Comparison of ENCODE assay signal across 8 cellular contexts in genomic region chrX:53321216-53321942, GRCh38. TPM values are rescaled to one million over a fixed set of nuclear protein-coding genes. Genes with fewer than 3 reads are reported as not detected.
A peak's percentile ranks its signal among the peaks of the same experiment; 100 is the strongest.
DNase-seq lines count a peak whose midpoint lies in the region; ATAC-seq and TF ChIP-seq lines count a peak whose summit lies in the region.

No MANE protein-coding gene starts in this region.

- H3K9me3 Mint-ChIP-seq in CD8-positive, alpha-beta T cell, result no peaks in the 10 kb centered on the region
- no peaks in the 10 kb centered on the region for H3K9me3 Mint-ChIP-seq in endothelial cell (ENCODE audit: unreplicated experiment)
- peaks cover 0 to 2% (median 0%) of the 10 kb centered on the region in 9 donors for H3K9me3 Mint-ChIP-seq in naive thymus-derived CD8-positive, alpha-beta T cell

- H3K27me3 Mint-ChIP-seq in CD8-positive, alpha-beta T cell (ENCODE audit: low read depth), result peaks cover 39% of the 10 kb centered on the region
- peaks cover 5% of the 10 kb centered on the region for H3K27me3 Mint-ChIP-seq in endothelial cell (ENCODE audit: unreplicated experiment)
- peaks cover 22 to 64% (median 38%) of the 10 kb centered on the region in 5 donors for H3K27me3 Mint-ChIP-seq in naive thymus-derived CD8-positive, alpha-beta T cell

- H3K4me3 ChIP-seq in CD8-positive, alpha-beta T cell (ENCODE audit: low read depth, low read length), result peak overlapping the region; percentile 53
- peak overlapping the region; percentile 52 to 63 for H3K4me3 ChIP-seq in Panc1 (ENCODE audit: low read depth in 2 of 2, low read length in 2 of 2)

- H3K4me1 Mint-ChIP-seq in CD8-positive, alpha-beta T cell (ENCODE audit: low read depth), result peaks cover 14% of the 10 kb centered on the region
- H3K4me1 Mint-ChIP-seq in endothelial cell (ENCODE audit: unreplicated experiment), result peaks cover 30% of the 10 kb centered on the region
- H3K4me1 Mint-ChIP-seq in naive thymus-derived CD8-positive, alpha-beta T cell, result peaks cover 13 to 27% (median 17%) of the 10 kb centered on the region in 4 donors

- no peak for TF ChIP-seq CTCF in CD8-positive, alpha-beta T cell (IDR thresholded peaks at IDR 0.05)
- TF ChIP-seq CTCF in Panc1 (IDR thresholded peaks at IDR 0.05), result no peak
- no peak for TF ChIP-seq CTCF in endothelial cell (IDR thresholded peaks at IDR 0.05; ENCODE audit: unreplicated experiment)

- H3K27ac Mint-ChIP-seq in CD8-positive, alpha-beta T cell, result no peak overlapping the region
- H3K27ac Mint-ChIP-seq in endothelial cell (ENCODE audit: unreplicated experiment), result peak overlapping the region; percentile 44
- peak overlapping the region in 3 of 10 donors; percentile 14 to 70 (median 70) for H3K27ac Mint-ChIP-seq in naive thymus-derived CD8-positive, alpha-beta T cell

- in situ Hi-C loops in Panc1 (cut with HindIII; ENCODE audit: low pct_unique_long_range_greater_than_20kb, low sequenced_read_pairs), result no loop called here

- peak in 1 of 7 experiments; percentile 22 for DNase-seq in CD8-positive, alpha-beta T cell
- DNase-seq in Panc1 (ENCODE audit: low read depth, low spot score), result no peak
- no peak for DNase-seq in endothelial cell (ENCODE audit: low spot score)
- peak in 3 of 10 donors; percentile 3 to 10 (median 5) for DNase-seq in naive thymus-derived CD8-positive, alpha-beta T cell
- DNase-seq in cerebellar cortex (ENCODE audit: low spot score), result no peak
- no peak for DNase-seq in NCI-H1048 (lab: John Stamatoyannopoulos, UW)

- no peaks in the 10 kb centered on the region for H3K36me3 ChIP-seq in CD8-positive, alpha-beta T cell (ENCODE audit: insufficient read depth, low read length)
- no peaks in the 10 kb centered on the region for H3K36me3 ChIP-seq in Panc1 (ENCODE audit: control insufficient read depth, insufficient read depth, low read length)

- peaks cover 9% of the 10 kb centered on the region for H3K4me1 ChIP-seq in CD8-positive, alpha-beta T cell (ENCODE audit: insufficient read depth, low read length)
- H3K4me1 ChIP-seq in Panc1 (ENCODE audit: control insufficient read depth, insufficient read depth, low read length), result peaks cover 3% of the 10 kb centered on the region

- no peak overlapping the region for H3K27ac ChIP-seq in CD8-positive, alpha-beta T cell (ENCODE audit: low read depth, low read length)
- H3K27ac ChIP-seq in Panc1 (ENCODE audit: low read length), result no peak overlapping the region

- H3K36me3 Mint-ChIP-seq in CD8-positive, alpha-beta T cell, result no peaks in the 10 kb centered on the region
- H3K36me3 Mint-ChIP-seq in endothelial cell (ENCODE audit: low read depth, unreplicated experiment), result no peaks in the 10 kb centered on the region
- H3K36me3 Mint-ChIP-seq in naive thymus-derived CD8-positive, alpha-beta T cell, result peaks cover 0 to 5% (median 0%) of the 10 kb centered on the region in 3 donors

- H3K9me3 ChIP-seq in CD8-positive, alpha-beta T cell (ENCODE audit: low read length), result no peaks in the 10 kb centered on the region
- no peaks in the 10 kb centered on the region for H3K9me3 ChIP-seq in Panc1 (ENCODE audit: control insufficient read depth, insufficient read depth, low read depth, low read length)

- CTCF ChIA-PET in CD8-positive, alpha-beta T cell (lab: Charles Lee), result interaction anchor here (0.5 to 2.1 kb wide), 4 partner anchors 9 to 124 kb away, joined by 3 to 6 read pairs (median 3); no protein-coding TSS in a partner anchor
- CTCF ChIA-PET in Panc1 (lab: Charles Lee), result interaction anchor here (1.0 kb wide), 1 partner anchor 34 kb away, joined by 6 read pairs; no protein-coding TSS in a partner anchor

- peak overlapping the region; percentile 77 for H3K4me3 Mint-ChIP-seq in CD8-positive, alpha-beta T cell
- peak overlapping the region; percentile 89 for H3K4me3 Mint-ChIP-seq in endothelial cell (ENCODE audit: unreplicated experiment)
- peak overlapping the region; percentile 65 to 84 (median 77) for H3K4me3 Mint-ChIP-seq in naive thymus-derived CD8-positive, alpha-beta T cell

- no TSS peak for BruUV-seq in Panc1 (replicated peaks; lab: Mats Ljungman, UMichigan)

- H3K27me3 ChIP-seq in CD8-positive, alpha-beta T cell (ENCODE audit: insufficient read depth, low read length), result peaks cover 7% of the 10 kb centered on the region
- H3K27me3 ChIP-seq in Panc1 (ENCODE audit: control insufficient read depth, insufficient read depth, low read length), result peaks cover 5% of the 10 kb centered on the region

- intact Hi-C loops in CD8-positive, alpha-beta T cell (cut with DNase I, micrococcal nuclease), result no loop called here
- intact Hi-C loops in Panc1 (cut with micrococcal nuclease; ENCODE audit: unreplicated experiment), result no loop called here

- POLR2A ChIA-PET in CD8-positive, alpha-beta T cell (lab: Charles Lee), result no interaction called here
- POLR2A ChIA-PET in Panc1 (lab: Charles Lee), result no interaction called here
- POLR2A ChIA-PET in naive thymus-derived CD8-positive, alpha-beta T cell (lab: Charles Lee), result interaction anchor here (1.1 kb wide), 1 partner anchor 101 kb away, joined by 3 read pairs; the partner anchor contains the start of genes RIBC1 and SMC1A

- ATAC-seq in CD8-positive, alpha-beta T cell, result peak; percentile 43
- ATAC-seq in Panc1 (peak; percentile 80), GM18868 (IDR thresholded peaks at IDR 0.05; ENCODE audit: unreplicated experiment) (no peak), HG03469 (IDR thresholded peaks at IDR 0.05; ENCODE audit: unreplicated experiment) (no peak)
- peak; percentile 54 to 69 for ATAC-seq in naive thymus-derived CD8-positive, alpha-beta T cell

RNA-seq across cellular contexts. Expression of gene IQSEC2, which starts 40.0 kb away (rescaled TPM):
- total RNA-seq in CD8-positive, alpha-beta T cell, result 1 to 10 TPM in 1 of 2 experiments, under 1 TPM in 1; 0.78 to 1.0 TPM
- total RNA-seq in Panc1 (2021; ENCODE audit: unreplicated experiment) (38.8 TPM), endothelial cell (ENCODE audit: unreplicated experiment) (38.9 TPM)
- polyA plus RNA-seq in Panc1 (2012; ENCODE audit: insufficient read length), result 50.7 TPM
- total RNA-seq in naive thymus-derived CD8-positive, alpha-beta T cell, result under 1 TPM; 0.36 to 0.66 TPM
- polyA plus RNA-seq in naive thymus-derived CD8-positive, alpha-beta T cell, result under 1 TPM; 0.08 to 0.17 (median 0.13) TPM

Comparison
In these comparisons a context has a peak if more than half of its experiments do, and no peak if none do; other contexts are left out.
1. ATAC-seq: peak in CD8-positive, alpha-beta T cell (single experiment), Panc1 (single experiment) and naive thymus-derived CD8-positive, alpha-beta T cell (2 of 2); none in GM18868 (single experiment) and HG03469 (single experiment).
2. RNA of gene IQSEC2, which starts 40.0 kb away (total RNA-seq): 38.9 TPM in endothelial cell (single experiment) and 38.8 TPM in Panc1 (single experiment); 0.78 to 1.0 TPM in CD8-positive, alpha-beta T cell and 0.36 to 0.66 TPM in naive thymus-derived CD8-positive, alpha-beta T cell; every median in the first group is over 10 times any median in the second.
3. Peak in every context shown above with its lines, with median percentiles within 50 percentile points of each other: H3K4me3 Mint-ChIP-seq.